Comparison of ENCODE assay signal across 38 cellular contexts in the genomic region with DNA sequence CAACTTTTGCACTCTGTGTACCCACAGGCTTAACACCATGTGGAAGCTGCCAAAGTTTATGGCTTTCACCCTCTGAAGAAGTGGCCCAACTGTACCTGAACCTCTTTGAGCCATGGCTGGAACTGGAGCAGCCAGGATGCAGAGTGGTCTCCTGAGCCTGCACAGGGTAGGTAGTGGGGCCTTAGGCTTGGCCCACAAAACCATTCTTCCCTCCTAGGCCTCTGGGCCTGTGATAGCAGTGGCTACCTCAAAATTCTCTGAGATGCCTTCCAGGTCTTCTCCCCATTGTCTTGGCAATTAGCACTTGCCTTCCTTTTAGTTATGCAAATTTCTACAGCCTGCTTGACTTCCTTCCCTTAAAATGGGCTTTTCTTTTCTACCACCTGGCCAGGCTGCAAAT. TPM values are rescaled to one million over a fixed set of nuclear protein-coding genes. Genes with fewer than 3 reads are reported as not detected.
"Had no signal": no experiment of that assay in that cellular context is flagged by ENCODE, and none has a peak within 500 bp of the region (broad histone marks: within the 10 kb centered on the region; RNA-seq: fewer than 3 reads in every experiment).

No MANE protein-coding gene starts in this region.

- H3K27ac Mint-ChIP-seq: activated B cell treated with CpG ODN at 0.5 μM for 24 hours; activated CD4-positive, alpha-beta memory T cell treated with anti-CD3 and anti-CD28 coated beads for 36 hours; activated CD4-positive, alpha-beta T cell treated with anti-CD3 and anti-CD28 coated beads, Interleukin-2, amount 10 ng/mL, durations not matched to agents 24 days and 14 days; activated CD8-positive, alpha-beta T cell treated with anti-CD3 and anti-CD28 coated beads for 36 hours; activated naive CD4-positive, alpha-beta T cell treated with anti-CD3 and anti-CD28 coated beads, Interleukin-2, amount 10 ng/mL, durations not matched to agents 7 days and 5 days; activated naive CD4-positive, alpha-beta T cell treated with anti-CD3 and anti-CD28 coated beads, Interleukin-2, amount 50 U/mL, for 24 hours; activated naive CD8-positive, alpha-beta T cell; activated naive CD8-positive, alpha-beta T cell treated with anti-CD3 and anti-CD28 coated beads, Interleukin-2, amount 10 ng/mL, durations not matched to agents 7 days and 5 days; activated naive CD8-positive, alpha-beta T cell treated with anti-CD3 and anti-CD28 coated beads, Interleukin-2, amount 50 U/mL, for 24 hours; activated T-cell treated with anti-CD3 and anti-CD28 coated beads, Interleukin-2, amount 50 U/mL, for 72 hours; activated T-helper 1 cell treated with anti-CD3 and anti-CD28 coated beads, Interleukin-12 subunit alpha, Interleukin-12 subunit beta, Interleukin-2, Interleukin-4 antibody, amounts not matched to agents 30 ng/mL and 10 ng/mL and 1 ng/mL, durations not matched to agents 14 hours and 24 hours and 36 hours; activated T-helper 17 cell treated with anti-CD3 and anti-CD28 coated beads, Interleukin-2, amount 50 U/mL, for 72 hours; brain; T-helper 1 cell treated with Interleukin-12 subunit alpha and Interleukin-12 subunit beta and Interleukin-4 antibody, amounts not matched to agents 30 μg/mL and 1 μg/mL, for 36 hours; T-helper 2 cell treated with Interferon-gamma antibody and Interleukin-4, amounts not matched to agents 5 μg/mL and 100 μg/mL, for 36 hours had no signal

- H3K9me3 Mint-ChIP-seq: activated CD4-positive, alpha-beta memory T cell treated with anti-CD3 and anti-CD28 coated beads for 36 hours; activated CD4-positive, alpha-beta T cell treated with anti-CD3 and anti-CD28 coated beads, Interleukin-2, amount 10 ng/mL, durations not matched to agents 24 days and 14 days; activated CD8-positive, alpha-beta T cell treated with anti-CD3 and anti-CD28 coated beads for 36 hours; activated naive CD4-positive, alpha-beta T cell treated with anti-CD3 and anti-CD28 coated beads, Interleukin-2, amount 10 ng/mL, durations not matched to agents 7 days and 5 days; activated naive CD8-positive, alpha-beta T cell treated with anti-CD3 and anti-CD28 coated beads, Interleukin-2, amount 10 ng/mL, durations not matched to agents 7 days and 5 days; activated naive CD8-positive, alpha-beta T cell treated with anti-CD3 and anti-CD28 coated beads, Interleukin-2, amount 50 U/mL, for 24 hours; activated T-helper 1 cell treated with anti-CD3 and anti-CD28 coated beads, Interleukin-12 subunit alpha, Interleukin-12 subunit beta, Interleukin-2, Interleukin-4 antibody, amounts not matched to agents 30 ng/mL and 10 ng/mL and 1 ng/mL, durations not matched to agents 14 hours and 24 hours and 36 hours; T-helper 2 cell treated with Interferon-gamma antibody and Interleukin-4, amounts not matched to agents 5 μg/mL and 100 μg/mL, for 36 hours had no signal

- H3K27me3 Mint-ChIP-seq: activated B cell treated with CpG ODN at 0.5 μM for 24 hours; activated CD4-positive, alpha-beta memory T cell treated with anti-CD3 and anti-CD28 coated beads for 36 hours; activated CD4-positive, alpha-beta T cell treated with anti-CD3 and anti-CD28 coated beads, Interleukin-2, amount 10 ng/mL, durations not matched to agents 24 days and 14 days; activated CD8-positive, alpha-beta T cell treated with anti-CD3 and anti-CD28 coated beads for 36 hours; activated naive CD4-positive, alpha-beta T cell treated with anti-CD3 and anti-CD28 coated beads, Interleukin-2, amount 10 ng/mL, durations not matched to agents 7 days and 5 days; activated naive CD8-positive, alpha-beta T cell treated with anti-CD3 and anti-CD28 coated beads, Interleukin-2, amount 50 U/mL, for 24 hours; activated T-helper 17 cell treated with anti-CD3 and anti-CD28 coated beads, Interleukin-2, amount 50 U/mL, for 72 hours; central memory CD8-positive, alpha-beta T cell had no signal

- H3K4me1 Mint-ChIP-seq: activated B cell treated with CpG ODN at 0.5 μM for 24 hours; activated CD4-positive, alpha-beta T cell treated with anti-CD3 and anti-CD28 coated beads, Interleukin-2, amount 10 ng/mL, durations not matched to agents 24 days and 14 days; activated naive CD4-positive, alpha-beta T cell treated with anti-CD3 and anti-CD28 coated beads, Interleukin-2, amount 10 ng/mL, durations not matched to agents 7 days and 5 days; activated naive CD4-positive, alpha-beta T cell treated with anti-CD3 and anti-CD28 coated beads, Interleukin-2, amount 50 U/mL, for 24 hours; activated naive CD8-positive, alpha-beta T cell treated with anti-CD3 and anti-CD28 coated beads, Interleukin-2, amount 10 ng/mL, durations not matched to agents 7 days and 5 days; activated naive CD8-positive, alpha-beta T cell treated with anti-CD3 and anti-CD28 coated beads, Interleukin-2, amount 50 U/mL, for 24 hours; activated T-helper 17 cell treated with anti-CD3 and anti-CD28 coated beads, Interleukin-2, amount 50 U/mL, for 72 hours; brain; central memory CD8-positive, alpha-beta T cell had no signal

- ATAC-seq: activated CD8-positive, alpha-beta T cell treated with anti-CD3 and anti-CD28 coated beads for 36 hours; activated naive CD8-positive, alpha-beta T cell treated with anti-CD3 and anti-CD28 coated beads, Interleukin-2, amount 50 U/mL, for 24 hours; activated T-cell treated with anti-CD3 and anti-CD28 coated beads, Interleukin-2, amount 50 U/mL, for 4 hours; activated T-cell treated with anti-CD3 and anti-CD28 coated beads, Interleukin-2, amount 50 U/mL, for 72 hours; activated T-helper 17 cell treated with anti-CD3 and anti-CD28 coated beads, Interleukin-2, amount 50 U/mL, for 72 hours had no signal

- H3K4me3 Mint-ChIP-seq: activated B cell treated with CpG ODN at 0.5 μM for 24 hours; activated CD4-positive, alpha-beta memory T cell treated with anti-CD3 and anti-CD28 coated beads for 36 hours; activated CD4-positive, alpha-beta T cell treated with anti-CD3 and anti-CD28 coated beads, Interleukin-2, amount 10 ng/mL, durations not matched to agents 24 days and 14 days; activated CD8-positive, alpha-beta T cell treated with anti-CD3 and anti-CD28 coated beads for 36 hours; activated naive CD4-positive, alpha-beta T cell treated with anti-CD3 and anti-CD28 coated beads, Interleukin-2, amount 10 ng/mL, durations not matched to agents 7 days and 5 days; activated naive CD4-positive, alpha-beta T cell treated with anti-CD3 and anti-CD28 coated beads, Interleukin-2, amount 50 U/mL, for 24 hours; activated naive CD8-positive, alpha-beta T cell; activated naive CD8-positive, alpha-beta T cell treated with anti-CD3 and anti-CD28 coated beads, Interleukin-2, amount 10 ng/mL, durations not matched to agents 7 days and 5 days; activated naive CD8-positive, alpha-beta T cell treated with anti-CD3 and anti-CD28 coated beads, Interleukin-2, amount 50 U/mL, for 24 hours; activated T-cell treated with anti-CD3 and anti-CD28 coated beads, Interleukin-2, amount 50 U/mL, for 4 hours; activated T-cell treated with anti-CD3 and anti-CD28 coated beads, Interleukin-2, amount 50 U/mL, for 72 hours; activated T-helper 1 cell treated with anti-CD3 and anti-CD28 coated beads, Interleukin-12 subunit alpha, Interleukin-12 subunit beta, Interleukin-2, Interleukin-4 antibody, amounts not matched to agents 30 ng/mL and 10 ng/mL and 1 ng/mL, durations not matched to agents 14 hours and 24 hours and 36 hours; activated T-helper 17 cell treated with anti-CD3 and anti-CD28 coated beads, Interleukin-2, amount 50 U/mL, for 72 hours; brain; central memory CD8-positive, alpha-beta T cell; T-helper 1 cell treated with Interleukin-12 subunit alpha and Interleukin-12 subunit beta and Interleukin-4 antibody, amounts not matched to agents 30 μg/mL and 1 μg/mL, for 36 hours; T-helper 2 cell treated with Interferon-gamma antibody and Interleukin-4, amounts not matched to agents 5 μg/mL and 100 μg/mL, for 36 hours had no signal

- H3K9me3 ChIP-seq: ascending aorta had no signal

- H3K36me3 Mint-ChIP-seq: activated CD4-positive, alpha-beta memory T cell treated with anti-CD3 and anti-CD28 coated beads for 36 hours; activated naive CD4-positive, alpha-beta T cell treated with anti-CD3 and anti-CD28 coated beads, Interleukin-2, amount 10 ng/mL, durations not matched to agents 7 days and 5 days; activated naive CD8-positive, alpha-beta T cell; activated naive CD8-positive, alpha-beta T cell treated with anti-CD3 and anti-CD28 coated beads, Interleukin-2, amount 10 ng/mL, durations not matched to agents 7 days and 5 days; brain had no signal

- DNase-seq: activated B cell treated with CpG ODN at 0.5 μM for 24 hours; activated CD4-positive, alpha-beta memory T cell treated with anti-CD3 and anti-CD28 coated beads for 36 hours; activated CD4-positive, alpha-beta T cell treated with anti-CD3 and anti-CD28 coated beads for 4 hours; activated CD4-positive, alpha-beta T cell treated with anti-CD3 and anti-CD28 coated beads, Interleukin-2, amount 10 ng/mL, durations not matched to agents 24 days and 14 days; activated CD4-positive, alpha-beta T cell treated with anti-CD3 and anti-CD28 coated beads, Interleukin-2, amount 50 U/mL, for 1 hour; activated CD4-positive, alpha-beta T cell treated with anti-CD3 and anti-CD28 coated beads, Interleukin-2, amount 50 U/mL, for 4 hours; activated CD4-positive, CD25-positive, alpha-beta regulatory T cell treated with anti-CD3 and anti-CD28 coated beads, Interleukin-2, amount 50 U/mL, for 72 hours; activated CD8-positive, alpha-beta memory T cell treated with anti-CD3 and anti-CD28 coated beads, Interleukin-2, amount 50 U/mL, for 4 hours; activated CD8-positive, alpha-beta T cell treated with anti-CD3 and anti-CD28 coated beads for 36 hours; activated effector memory CD4-positive, alpha-beta T cell treated with anti-CD3 and anti-CD28 coated beads, Interleukin-2, amount 50 U/mL, for 16 hours; activated naive CD4-positive, alpha-beta T cell treated with anti-CD3 and anti-CD28 coated beads, Interleukin-2, amount 10 ng/mL, durations not matched to agents 7 days and 5 days; activated naive CD4-positive, alpha-beta T cell treated with Interleukin-2 at 50 U/mL for 16 hours; activated naive CD8-positive, alpha-beta T cell treated with anti-CD3 and anti-CD28 coated beads, Interleukin-2, amount 10 ng/mL, durations not matched to agents 7 days and 5 days; activated naive CD8-positive, alpha-beta T cell treated with anti-CD3 and anti-CD28 coated beads, Interleukin-2, amount 50 U/mL, for 24 hours; activated T-cell treated with anti-CD3 and anti-CD28 coated beads for 4 hours; activated T-cell treated with anti-CD3 and anti-CD28 coated beads, Interleukin-2, amount 50 U/mL, for 1 hour; activated T-cell treated with anti-CD3 and anti-CD28 coated beads, Interleukin-2, amount 50 U/mL, for 4 hours; activated T-cell treated with anti-CD3 and anti-CD28 coated beads, Interleukin-2, amount 50 U/mL, for 72 hours; amygdala; anterior cingulate cortex; caudate nucleus; cerebellar nuclear complex; T-helper 1 cell; T-helper 2 cell; T-helper 9 cell had no signal

- H3K4me3 ChIP-seq: ascending aorta, cardiac muscle cell had no signal

RNA-seq across cellular contexts. Expression of gene SPAM1, which starts 19.3 kb away (rescaled TPM):
- total RNA-seq: activated B cell treated with CpG ODN at 0.5 μM for 24 hours; activated CD4-positive, alpha-beta memory T cell treated with anti-CD3 and anti-CD28 coated beads for 36 hours; activated CD4-positive, alpha-beta T cell treated with anti-CD3 and anti-CD28 coated beads, Interleukin-2, amount 10 ng/mL, durations not matched to agents 24 days and 14 days; activated CD8-positive, alpha-beta memory T cell treated with anti-CD3 and anti-CD28 coated beads for 36 hours; activated CD8-positive, alpha-beta T cell treated with anti-CD3 and anti-CD28 coated beads for 36 hours; activated naive CD8-positive, alpha-beta T cell treated with anti-CD3 and anti-CD28 coated beads, Interleukin-2, amount 10 ng/mL, durations not matched to agents 7 days and 5 days; activated T-cell treated with anti-CD3 and anti-CD28 coated beads, Interleukin-2, amount 50 U/mL, for 4 hours; activated T-cell treated with anti-CD3 and anti-CD28 coated beads, Interleukin-2, amount 50 U/mL, for 72 hours; activated T-helper 1 cell treated with anti-CD3 and anti-CD28 coated beads, Interleukin-12 subunit alpha, Interleukin-12 subunit beta, Interleukin-2, Interleukin-4 antibody, amounts not matched to agents 30 ng/mL and 10 ng/mL and 1 ng/mL, durations not matched to agents 14 hours and 24 hours and 36 hours; activated T-helper 17 cell treated with anti-CD3 and anti-CD28 coated beads, Interleukin-2, amount 50 U/mL, for 72 hours; ascending aorta; bronchial epithelial cell; cardiac muscle cell; chondrocyte had no signal
